Comparison of ENCODE assay signal across 6 cellular contexts in genomic region chr22:18543400-18543799, GRCh38. TPM values are rescaled to one million over a fixed set of nuclear protein-coding genes. Genes with fewer than 3 reads are reported as not detected.
"Had no signal": no experiment of that assay in that cellular context is flagged by ENCODE, and none has a peak within 500 bp of the region (broad histone marks: within the 10 kb centered on the region; RNA-seq: fewer than 3 reads in every experiment).

No MANE protein-coding gene starts in this region.

RNA-seq across cellular contexts. Expression of gene TMEM191B, which starts 15.8 kb away (rescaled TPM):
- total RNA-seq: MCF 10A had no signal

RNA-seq across cellular contexts. Expression of gene GGTLC3, which starts 25.4 kb away (rescaled TPM):
- total RNA-seq: LHCN-M2, MCF 10A, NCI-H460, PC-3, Right ventricle myocardium superior had no signal
- polyA plus RNA-seq: SK-N-SH had no signal
